Comparison of ENCODE assay signal across 22 cellular contexts in genomic region chr17:36509272-36509985, GRCh38. TPM values are rescaled to one million over a fixed set of nuclear protein-coding genes. Genes with fewer than 3 reads are reported as not detected.
DNase-seq lines count a peak whose midpoint lies in the region; ATAC-seq, FAIRE-seq and TF ChIP-seq lines count a peak whose summit lies in the region.
"Had no signal": no experiment of that assay in that cellular context is flagged by ENCODE, and none has a peak within 500 bp of the region (broad histone marks: within the 10 kb centered on the region; RNA-seq: fewer than 3 reads in every experiment).

No MANE protein-coding gene starts in this region.

- peak overlapping the region; percentile 19 for H3K27ac Mint-ChIP-seq in activated CD4-positive, alpha-beta T cell treated with anti-CD3 and anti-CD28 coated beads, Interleukin-2, amount 10 ng/mL, durations not matched to agents 24 days and 14 days
- no peak overlapping the region for H3K27ac Mint-ChIP-seq in activated CD4-positive, alpha-beta T cell treated with anti-CD3 and anti-CD28 coated beads for 36 hours
- peak overlapping the region; percentile 25 for H3K27ac Mint-ChIP-seq in activated T-helper 17 cell treated with anti-CD3 and anti-CD28 coated beads, Interleukin-2, amount 50 U/mL, for 72 hours
- no peak overlapping the region for H3K27ac Mint-ChIP-seq in endodermal cell
- H3K27ac Mint-ChIP-seq: B cell had no signal

- TF ChIP-seq RAD21 in A549 (conservative IDR thresholded peaks at IDR 0.05 in 1 of 2, IDR thresholded peaks at IDR 0.05 in 1 of 2), result no peak

- TF ChIP-seq CTCF in A549 (IDR thresholded peaks at IDR 0.05), result no peak
- no peak for TF ChIP-seq CTCF in GM13976 (IDR thresholded peaks at IDR 0.05; ENCODE audit: borderline replicate concordance, control extremely low read depth, extremely low read depth, insufficient read depth, missing control alignments)
- TF ChIP-seq CTCF in endodermal cell (conservative IDR thresholded peaks at IDR 0.05), result no peak

- peaks cover 58% of the 10 kb centered on the region for H3K36me3 Mint-ChIP-seq in activated CD4-positive, alpha-beta T cell treated with anti-CD3 and anti-CD28 coated beads, Interleukin-2, amount 10 ng/mL, durations not matched to agents 24 days and 14 days (ENCODE audit: low read depth)
- H3K36me3 Mint-ChIP-seq in activated CD4-positive, alpha-beta T cell treated with anti-CD3 and anti-CD28 coated beads for 36 hours (ENCODE audit: low read depth), result peaks cover 51% of the 10 kb centered on the region
- H3K36me3 Mint-ChIP-seq in activated T-helper 17 cell treated with anti-CD3 and anti-CD28 coated beads, Interleukin-2, amount 50 U/mL, for 72 hours (ENCODE audit: low read depth), result peaks cover 89% of the 10 kb centered on the region
- H3K36me3 Mint-ChIP-seq in endodermal cell (ENCODE audit: low read depth), result peaks cover 70% of the 10 kb centered on the region

- H3K9ac ChIP-seq in endodermal cell (ENCODE audit: extremely low read depth, low read length, poor library complexity, severe bottlenecking), result no peak overlapping the region
- H3K9ac ChIP-seq: GM23248 had no signal

- H3K4me2 ChIP-seq in A549, result no peak overlapping the region

- no peaks in the 10 kb centered on the region for H3K9me3 Mint-ChIP-seq in activated CD4-positive, alpha-beta T cell treated with anti-CD3 and anti-CD28 coated beads, Interleukin-2, amount 10 ng/mL, durations not matched to agents 24 days and 14 days
- H3K9me3 Mint-ChIP-seq in activated CD4-positive, alpha-beta T cell treated with anti-CD3 and anti-CD28 coated beads for 36 hours (ENCODE audit: low read depth), result no peaks in the 10 kb centered on the region
- H3K9me3 Mint-ChIP-seq in activated T-helper 17 cell treated with anti-CD3 and anti-CD28 coated beads, Interleukin-2, amount 50 U/mL, for 72 hours, result no peaks in the 10 kb centered on the region
- H3K9me3 Mint-ChIP-seq in endodermal cell, result no peaks in the 10 kb centered on the region
- H3K9me3 Mint-ChIP-seq: CD4-positive, CD25-positive, alpha-beta regulatory T cell had no signal

- H3K4me1 Mint-ChIP-seq in activated CD4-positive, alpha-beta T cell treated with anti-CD3 and anti-CD28 coated beads, Interleukin-2, amount 10 ng/mL, durations not matched to agents 24 days and 14 days, result no peaks in the 10 kb centered on the region
- H3K4me1 Mint-ChIP-seq in activated CD4-positive, alpha-beta T cell treated with anti-CD3 and anti-CD28 coated beads for 36 hours, result no peaks in the 10 kb centered on the region
- H3K4me1 Mint-ChIP-seq in activated T-helper 17 cell treated with anti-CD3 and anti-CD28 coated beads, Interleukin-2, amount 50 U/mL, for 72 hours, result no peaks in the 10 kb centered on the region
- no peaks in the 10 kb centered on the region for H3K4me1 Mint-ChIP-seq in endodermal cell
- H3K4me1 Mint-ChIP-seq: B cell; CD4-positive, CD25-positive, alpha-beta regulatory T cell had no signal

- in situ Hi-C loops in GM13976 (cut with MboI; ENCODE audit: low sequenced_read_pairs, unreplicated experiment), result no loop called here

- no peak for TF ChIP-seq POLR2A in A549 (IDR thresholded peaks at IDR 0.05; ENCODE audit: low read length)

- 84% methylated on average over 9 of the region's 9 CpGs for WGBS in A549 (ENCODE audit: missing lambda C conversion rate)
- WGBS in endodermal cell (ENCODE audit: insufficient coverage in 1 of 2, insufficient read length in 1 of 2), 2 experiments, result 97 to 100% methylated on average over 6 to 9 of the region's 9 CpGs

- no peak overlapping the region for H3K4me3 Mint-ChIP-seq in activated CD4-positive, alpha-beta T cell treated with anti-CD3 and anti-CD28 coated beads, Interleukin-2, amount 10 ng/mL, durations not matched to agents 24 days and 14 days
- H3K4me3 Mint-ChIP-seq in activated CD4-positive, alpha-beta T cell treated with anti-CD3 and anti-CD28 coated beads for 36 hours, result no peak overlapping the region
- no peak overlapping the region for H3K4me3 Mint-ChIP-seq in activated T-helper 17 cell treated with anti-CD3 and anti-CD28 coated beads, Interleukin-2, amount 50 U/mL, for 72 hours
- H3K4me3 Mint-ChIP-seq in endodermal cell, result no peak overlapping the region
- H3K4me3 Mint-ChIP-seq: B cell; CD4-positive, CD25-positive, alpha-beta regulatory T cell had no signal

- H3K27me3 Mint-ChIP-seq in activated CD4-positive, alpha-beta T cell treated with anti-CD3 and anti-CD28 coated beads, Interleukin-2, amount 10 ng/mL, durations not matched to agents 24 days and 14 days, result no peaks in the 10 kb centered on the region
- H3K27me3 Mint-ChIP-seq in activated CD4-positive, alpha-beta T cell treated with anti-CD3 and anti-CD28 coated beads for 36 hours, result no peaks in the 10 kb centered on the region
- H3K27me3 Mint-ChIP-seq in activated T-helper 17 cell treated with anti-CD3 and anti-CD28 coated beads, Interleukin-2, amount 50 U/mL, for 72 hours, result no peaks in the 10 kb centered on the region
- H3K27me3 Mint-ChIP-seq in endodermal cell (ENCODE audit: insufficient read depth), result no peaks in the 10 kb centered on the region
- H3K27me3 Mint-ChIP-seq: B cell; CD4-positive, CD25-positive, alpha-beta regulatory T cell had no signal

- no peaks in the 10 kb centered on the region for H3K4me1 ChIP-seq in A549
- no peaks in the 10 kb centered on the region for H3K4me1 ChIP-seq in endodermal cell (ENCODE audit: control insufficient read depth, insufficient read depth, low read length)

- POLR2A ChIA-PET in activated CD4-positive, alpha-beta T cell treated with anti-CD3 and anti-CD28 coated beads for 36 hours (lab: Charles Lee), result no interaction called here
- POLR2A ChIA-PET in A549 (lab: Yijun Ruan, JAX), result interaction anchor here (0.6 kb wide), 1 partner anchor 21 kb away, joined by 6 read pairs; no protein-coding TSS in a partner anchor

- CTCF ChIA-PET in activated CD4-positive, alpha-beta T cell treated with anti-CD3 and anti-CD28 coated beads for 36 hours (lab: Charles Lee), result interaction anchor here (0.7 kb wide), 1 partner anchor 361 kb away, joined by 4 read pairs; no protein-coding TSS in a partner anchor
- CTCF ChIA-PET in A549 (lab: Yijun Ruan, JAX), result interaction anchor here (0.9 to 1.6 kb wide), 3 partner anchors 10 to 26 kb away, joined by 4 to 7 read pairs (median 5); no protein-coding TSS in a partner anchor

- no peak for TF ChIP-seq EP300 in A549 (IDR thresholded peaks at IDR 0.05)

- H3K27ac ChIP-seq in A549, result no peak overlapping the region
- no peak overlapping the region for H3K27ac ChIP-seq in endodermal cell (ENCODE audit: low read depth, low read length)
- H3K27ac ChIP-seq: 22Rv1, GM23248 had no signal

- ATAC-seq in activated CD4-positive, alpha-beta T cell treated with anti-CD3 and anti-CD28 coated beads for 36 hours, result no peak
- no peak for ATAC-seq in A549
- ATAC-seq in activated T-helper 17 cell treated with anti-CD3 and anti-CD28 coated beads, Interleukin-2, amount 50 U/mL, for 72 hours (replicated peaks), result no peak
- ATAC-seq: PC-3 had no signal

- H3K9me3 ChIP-seq in A549 (no peaks in the 10 kb centered on the region), endodermal cell (ENCODE audit: control insufficient read depth, low read length) (no peaks in the 10 kb centered on the region)

- H3K4me3 ChIP-seq in A549 (no peak overlapping the region), endodermal cell (ENCODE audit: low read length) (no peak overlapping the region)
- H3K4me3 ChIP-seq: GM23248 had no signal

- no peaks in the 10 kb centered on the region for H3K27me3 ChIP-seq in endodermal cell (ENCODE audit: control insufficient read depth, insufficient read depth, low read length, poor library complexity, severe bottlenecking)

- FAIRE-seq in A549 (lab: Jason Lieb, UNC), result no peak

- intact Hi-C loops in activated CD4-positive, alpha-beta T cell treated with anti-CD3 and anti-CD28 coated beads, Interleukin-2, amount 10 ng/mL, durations not matched to agents 24 days and 14 days (cut with micrococcal nuclease), result no loop called here
- intact Hi-C loops in activated CD4-positive, alpha-beta T cell treated with anti-CD3 and anti-CD28 coated beads for 36 hours (cut with DNase I, micrococcal nuclease), result no loop called here

- H3K36me3 ChIP-seq in endodermal cell (ENCODE audit: control insufficient read depth, insufficient read depth, low read length), result peaks cover 92% of the 10 kb centered on the region

- no peak for DNase-seq in activated CD4-positive, alpha-beta T cell treated with anti-CD3 and anti-CD28 coated beads, Interleukin-2, amount 10 ng/mL, durations not matched to agents 24 days and 14 days
- DNase-seq in activated CD4-positive, alpha-beta T cell treated with anti-CD3 and anti-CD28 coated beads for 36 hours, result no peak
- no peak for DNase-seq in A549 (ENCODE audit: low read depth in 1 of 2, low spot score in 1 of 2)
- no peak for DNase-seq in GM13976 (ENCODE audit: low spot score)
- no peak for DNase-seq in endodermal cell
- DNase-seq: CD4-positive, CD25-positive, alpha-beta regulatory T cell; COR-L47; DMS153; GDM1; GM23248; HCEC 1CT; NCI-H1092 treated with DMSO at 0.1 percent for 48 hours; NCI-H146; NCI-H2029 treated with DMSO at 0.1 percent for 48 hours; NCI-H2171; NCI-H526; PC-3; RPMI8226; SIG-M5 had no signal

RNA-seq across cellular contexts. Expression of gene ZNHIT3, which starts 22.9 kb away (rescaled TPM):
- total RNA-seq in activated CD4-positive, alpha-beta T cell treated with anti-CD3 and anti-CD28 coated beads, Interleukin-2, amount 10 ng/mL, durations not matched to agents 24 days and 14 days, result 47.3 and 48.5 TPM in 2 replicates
- 10 to 100 TPM; 38.2 to 42.3 TPM for total RNA-seq in activated CD4-positive, alpha-beta T cell treated with anti-CD3 and anti-CD28 coated beads for 36 hours
- polyA plus RNA-seq in A549 (2011; rRNA removed), result 147 and 166 TPM in 2 replicates
- polyA plus RNA-seq in A549 (2012; cell fraction: cytosol; rRNA removed), result 84.1 and 87.6 TPM in 2 replicates
- 27.1 and 57.5 TPM in 2 replicates for polyA plus RNA-seq in A549 (2012; cell fraction: nucleus; rRNA removed)
- 111 to 120 TPM (median 117 TPM) in 3 replicates for polyA plus RNA-seq in A549 (2017; fragmentation: RNase III; extraction: RNeasy Plus Mini Kit Qiagen cat#74134 plus additional on column Dnase treatment)
- 23.1 and 26.8 TPM in 2 replicates for polyA minus RNA-seq in A549 (2011; rRNA and poly(A)+ RNA removed)
- total RNA-seq in activated T-helper 17 cell treated with anti-CD3 and anti-CD28 coated beads, Interleukin-2, amount 50 U/mL, for 72 hours, result 10 to 100 TPM; 47.9 to 57.6 TPM
- 10 to 100 TPM; 59.6 to 67.3 TPM for total RNA-seq in endodermal cell
- 64.3 TPM for polyA plus RNA-seq in endodermal cell (2013, experiment 1 of 2)
- 67.4 TPM for polyA plus RNA-seq in endodermal cell (2013, experiment 2 of 2)

RNA-seq across cellular contexts. Expression of gene MYO19, which starts 25.2 kb away (rescaled TPM):
- 167 and 172 TPM in 2 replicates for total RNA-seq in activated CD4-positive, alpha-beta T cell treated with anti-CD3 and anti-CD28 coated beads, Interleukin-2, amount 10 ng/mL, durations not matched to agents 24 days and 14 days
- 100 to 1,000 TPM; 110 to 127 TPM for total RNA-seq in activated CD4-positive, alpha-beta T cell treated with anti-CD3 and anti-CD28 coated beads for 36 hours
- 99.0 and 124 TPM in 2 replicates for polyA plus RNA-seq in A549 (2011; rRNA removed)
- polyA plus RNA-seq in A549 (2012; cell fraction: cytosol; rRNA removed), result 173 and 188 TPM in 2 replicates
- polyA plus RNA-seq in A549 (2012; cell fraction: nucleus; rRNA removed), result 710 and 720 TPM in 2 replicates
- 91.7 to 103 TPM (median 94.4 TPM) in 3 replicates for polyA plus RNA-seq in A549 (2017; fragmentation: RNase III; extraction: RNeasy Plus Mini Kit Qiagen cat#74134 plus additional on column Dnase treatment)
- 187 and 212 TPM in 2 replicates for polyA minus RNA-seq in A549 (2011; rRNA and poly(A)+ RNA removed)
- total RNA-seq in activated T-helper 17 cell treated with anti-CD3 and anti-CD28 coated beads, Interleukin-2, amount 50 U/mL, for 72 hours, result 100 to 1,000 TPM in 1 of 2 donors, 10 to 100 TPM in 1; 98.8 to 171 TPM
- 100 to 1,000 TPM; 133 to 154 TPM for total RNA-seq in endodermal cell
- 63.3 TPM for polyA plus RNA-seq in endodermal cell (2013, experiment 1 of 2)
- 51.5 TPM for polyA plus RNA-seq in endodermal cell (2013, experiment 2 of 2)

RNA-seq across cellular contexts. Expression of gene PIGW, which starts 25.4 kb away (rescaled TPM):
- total RNA-seq in activated CD4-positive, alpha-beta T cell treated with anti-CD3 and anti-CD28 coated beads, Interleukin-2, amount 10 ng/mL, durations not matched to agents 24 days and 14 days, result 30.4 and 30.5 TPM in 2 replicates
- total RNA-seq in activated CD4-positive, alpha-beta T cell treated with anti-CD3 and anti-CD28 coated beads for 36 hours, result 10 to 100 TPM; 11.8 to 13.4 TPM
- polyA plus RNA-seq in A549 (2011; rRNA removed) (26.1 and 30.0 TPM in 2 replicates), A549 (2017; fragmentation: RNase III; extraction: RNeasy Plus Mini Kit Qiagen cat#74134 plus additional on column Dnase treatment) (30.8 to 32.3 TPM (median 32.1 TPM) in 3 replicates)
- 14.1 and 18.5 TPM in 2 replicates for polyA plus RNA-seq in A549 (2012; cell fraction: cytosol; rRNA removed)
- polyA plus RNA-seq in A549 (2012; cell fraction: nucleus; rRNA removed), result 5.0 and 8.7 TPM in 2 replicates
- polyA minus RNA-seq in A549 (2011; rRNA and poly(A)+ RNA removed), result 6.1 and 6.8 TPM in 2 replicates
- total RNA-seq in activated T-helper 17 cell treated with anti-CD3 and anti-CD28 coated beads, Interleukin-2, amount 50 U/mL, for 72 hours, result 10 to 100 TPM in 1 of 2 donors, 1 to 10 TPM in 1; 9.0 to 22.2 TPM
- total RNA-seq in endodermal cell, result 10 to 100 TPM; 10.8 to 16.6 TPM
- 7.1 TPM for polyA plus RNA-seq in endodermal cell (2013, experiment 1 of 2)
- 7.6 TPM for polyA plus RNA-seq in endodermal cell (2013, experiment 2 of 2)

RNA-seq across cellular contexts. Expression of gene GGNBP2, which starts 35.3 kb away (rescaled TPM):
- 70.2 and 75.3 TPM in 2 replicates for total RNA-seq in activated CD4-positive, alpha-beta T cell treated with anti-CD3 and anti-CD28 coated beads, Interleukin-2, amount 10 ng/mL, durations not matched to agents 24 days and 14 days
- 10 to 100 TPM; 75.2 to 81.4 TPM for total RNA-seq in activated CD4-positive, alpha-beta T cell treated with anti-CD3 and anti-CD28 coated beads for 36 hours
- 144 and 163 TPM in 2 replicates for polyA plus RNA-seq in A549 (2011; rRNA removed)
- polyA plus RNA-seq in A549 (2012; cell fraction: cytosol; rRNA removed), result 79.3 and 90.6 TPM in 2 replicates
- 97.0 and 107 TPM in 2 replicates for polyA plus RNA-seq in A549 (2012; cell fraction: nucleus; rRNA removed)
- 79.9 to 91.9 TPM (median 83.7 TPM) in 3 replicates for polyA plus RNA-seq in A549 (2017; fragmentation: RNase III; extraction: RNeasy Plus Mini Kit Qiagen cat#74134 plus additional on column Dnase treatment)
- 116 and 122 TPM in 2 replicates for polyA minus RNA-seq in A549 (2011; rRNA and poly(A)+ RNA removed)
- total RNA-seq in activated T-helper 17 cell treated with anti-CD3 and anti-CD28 coated beads, Interleukin-2, amount 50 U/mL, for 72 hours, result 10 to 100 TPM; 84.2 to 95.7 TPM
- 10 to 100 TPM; 56.8 to 61.6 TPM for total RNA-seq in endodermal cell
- 61.1 TPM for polyA plus RNA-seq in endodermal cell (2013, experiment 1 of 2)
- 57.6 TPM for polyA plus RNA-seq in endodermal cell (2013, experiment 2 of 2)

Comparison
In these comparisons a context has a peak if more than half of its experiments do, and no peak if none do; other contexts are left out.
1. H3K27ac Mint-ChIP-seq: peak in activated CD4-positive, alpha-beta T cell treated with anti-CD3 and anti-CD28 coated beads, Interleukin-2, amount 10 ng/mL, durations not matched to agents 24 days and 14 days (single experiment) and activated T-helper 17 cell treated with anti-CD3 and anti-CD28 coated beads, Interleukin-2, amount 50 U/mL, for 72 hours (single experiment); none in activated CD4-positive, alpha-beta T cell treated with anti-CD3 and anti-CD28 coated beads for 36 hours (single experiment) and endodermal cell (single experiment).